In the genomic region with DNA sequence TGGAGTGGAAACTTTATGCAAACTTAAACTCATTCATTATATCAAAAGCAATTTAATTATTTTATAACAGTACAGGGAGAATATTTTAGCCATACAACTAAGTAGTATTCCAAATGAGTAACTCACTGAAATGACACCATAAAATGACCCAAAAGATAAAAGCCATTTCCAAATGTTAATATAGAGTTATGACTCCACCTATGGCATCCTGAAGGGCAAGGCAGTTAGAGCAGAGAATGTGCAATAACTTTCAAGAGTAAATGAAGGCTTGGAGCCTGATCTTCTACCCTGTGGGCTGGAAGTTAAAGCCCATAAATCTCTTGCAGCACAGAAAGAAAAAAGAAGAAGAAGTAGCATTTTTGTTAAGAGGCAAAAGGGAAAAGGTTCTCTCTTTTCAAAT, we compare ENCODE assay signal across 24 cellular contexts.
DNase-seq lines count a peak whose midpoint lies in the region; ATAC-seq, FAIRE-seq and TF ChIP-seq lines count a peak whose summit lies in the region.
"Had no signal": no experiment of that assay in that cellular context is flagged by ENCODE, and none has a peak within 500 bp of the region (broad histone marks: within the 10 kb centered on the region; RNA-seq: fewer than 3 reads in every experiment).

No MANE protein-coding gene starts in this region.

- H3K9me3 Mint-ChIP-seq in immature natural killer cell: peaks cover 0 to 23% (median 8%) of the 10 kb centered on the region in 6 donors

- H3K36me3 Mint-ChIP-seq in immature natural killer cell: no peaks in the 10 kb centered on the region
- H3K36me3 Mint-ChIP-seq: naive thymus-derived CD4-positive, alpha-beta T cell had no signal

- H3K79me2 ChIP-seq in DND-41 (ENCODE audit: insufficient read depth, low read length): no peaks in the 10 kb centered on the region
- H3K79me2 ChIP-seq: parathyroid adenoma had no signal

- H3K27ac ChIP-seq in DND-41 (ENCODE audit: low read length) (no peak overlapping the region), brain microvascular endothelial cell (no peak overlapping the region)
- H3K27ac ChIP-seq: esophagus squamous epithelium, heart right ventricle, parathyroid adenoma, sigmoid colon, tibial nerve had no signal

- no peaks in the 10 kb centered on the region for H3K36me3 ChIP-seq in DND-41 (ENCODE audit: insufficient read depth, low read length)
- no peaks in the 10 kb centered on the region for H3K36me3 ChIP-seq in brain microvascular endothelial cell (replicated peaks)
- H3K36me3 ChIP-seq: esophagus squamous epithelium, heart right ventricle, sigmoid colon, tibial nerve had no signal

- intact Hi-C loops in left colon (cut with DNase I, micrococcal nuclease): no loop called here

- no peaks in the 10 kb centered on the region for H3K4me1 Mint-ChIP-seq in immature natural killer cell

- H3K27me3 Mint-ChIP-seq in immature natural killer cell (ENCODE audit: low read depth in 3 of 3): no peaks in the 10 kb centered on the region
- H3K27me3 Mint-ChIP-seq: naive thymus-derived CD4-positive, alpha-beta T cell had no signal

- no peaks in the 10 kb centered on the region for H4K20me1 ChIP-seq in DND-41 (ENCODE audit: insufficient read depth, low read length)

- H2AFZ ChIP-seq in DND-41 (ENCODE audit: low read depth, low read length): no peak overlapping the region; the same call in 1 of the 2 replicates
- H2AFZ ChIP-seq: parathyroid adenoma had no signal

- no peaks in the 10 kb centered on the region for H3K4me1 ChIP-seq in DND-41 (ENCODE audit: insufficient read depth, low read length)
- H3K4me1 ChIP-seq: esophagus squamous epithelium, heart right ventricle, parathyroid adenoma, sigmoid colon, tibial nerve had no signal

- in situ Hi-C loops in brain microvascular endothelial cell (cut with HindIII; ENCODE audit: low pct_ligation_motif_present, low sequenced_read_pairs): no loop called here

- no peak overlapping the region for H3K27ac Mint-ChIP-seq in immature natural killer cell
- H3K27ac Mint-ChIP-seq: naive thymus-derived CD4-positive, alpha-beta T cell had no signal

- no peak overlapping the region for H3K9ac ChIP-seq in DND-41 (ENCODE audit: low read depth, low read length)
- H3K9ac ChIP-seq: parathyroid adenoma had no signal

- no peak overlapping the region for H3K4me3 Mint-ChIP-seq in immature natural killer cell
- H3K4me3 Mint-ChIP-seq: naive thymus-derived CD4-positive, alpha-beta T cell had no signal

- H3K4me2 ChIP-seq in DND-41 (ENCODE audit: insufficient read depth, low read length): no peak overlapping the region

- H3K27me3 ChIP-seq in DND-41 (ENCODE audit: insufficient read depth, low read length, poor library complexity) (no peaks in the 10 kb centered on the region), brain microvascular endothelial cell (replicated peaks) (no peaks in the 10 kb centered on the region)
- H3K27me3 ChIP-seq: esophagus squamous epithelium, heart right ventricle, sigmoid colon, tibial nerve had no signal

- no peak for DNase-seq in DND-41
- peak; percentile 89 to 96 for DNase-seq in NCI-H526 (lab: John Stamatoyannopoulos, UW)
- no peak for DNase-seq in brain microvascular endothelial cell
- DNase-seq in left colon: no peak
- DNase-seq in immature natural killer cell: no peak
- DNase-seq in GM19239 (ENCODE audit: insufficient read length, low spot score): no peak
- DNase-seq in activated naive CD4-positive, alpha-beta T cell treated with Interleukin-2 at 50 U/mL for 16 hours: no peak
- no peak for DNase-seq in COLO668 (lab: John Stamatoyannopoulos, UW; ENCODE audit: unreplicated experiment)
- DNase-seq: activated CD4-positive, alpha-beta T cell treated with anti-CD3 and anti-CD28 coated beads, Interleukin-2, amount 50 U/mL, for 1 hour; activated CD8-positive, alpha-beta memory T cell treated with anti-CD3 and anti-CD28 coated beads, Interleukin-2, amount 50 U/mL, for 48 hours; activated effector memory CD4-positive, alpha-beta T cell treated with Interleukin-2 at 50 U/mL for 16 hours; Caco-2; esophagus squamous epithelium; H7; heart right ventricle; naive thymus-derived CD4-positive, alpha-beta T cell; NCI-H2227 treated with DMSO at 0.1 percent for 48 hours; Right ventricle myocardium superior; sigmoid colon; stimulated activated naive CD8-positive, alpha-beta T cell treated with anti-CD3 and anti-CD28 coated beads, Interleukin-15, Interleukin-2, amounts not matched to agents 100 U/mL and 50 U/mL, for 24 hours; T-helper 1 cell had no signal

- ATAC-seq in DND-41 (ENCODE audit: insufficient read depth, low read depth) (no peak), left colon (peak; percentile 88)
- ATAC-seq: heart right ventricle; naive thymus-derived CD4-positive, alpha-beta T cell; stimulated activated naive CD8-positive, alpha-beta T cell treated with anti-CD3 and anti-CD28 coated beads, Interleukin-15, Interleukin-2, amounts not matched to agents 100 U/mL and 50 U/mL, for 24 hours had no signal

- no peaks in the 10 kb centered on the region for H3K9me3 ChIP-seq in DND-41 (ENCODE audit: insufficient read depth, low read length, severe bottlenecking)
- H3K9me3 ChIP-seq: Caco-2, esophagus squamous epithelium, sigmoid colon, tibial nerve had no signal

- no peak for FAIRE-seq in GM19239 (lab: Jason Lieb, UNC)
- FAIRE-seq: G401.6 had no signal

- no peak overlapping the region for H3K4me3 ChIP-seq in DND-41 (ENCODE audit: low read depth in 1 of 2, low read length in 2 of 2)
- H3K4me3 ChIP-seq in brain microvascular endothelial cell (ENCODE audit: low read depth, low read length): no peak overlapping the region
- H3K4me3 ChIP-seq: esophagus squamous epithelium, heart right ventricle, sigmoid colon, tibial nerve had no signal

- TF ChIP-seq CTCF in DND-41 (IDR thresholded peaks at IDR 0.05; ENCODE audit: borderline replicate concordance, extremely low read depth, low read length, poor library complexity, severe bottlenecking) (peak; percentile 8), brain microvascular endothelial cell (IDR thresholded peaks at IDR 0.05; ENCODE audit: low read depth, low read length, missing control alignments) (peak; percentile 6)

Comparison
In these comparisons a context has a peak if more than half of its experiments do, and no peak if none do; other contexts are left out.
1. DNase-seq: peak in NCI-H526 (2 of 2); none in DND-41 (single experiment), brain microvascular endothelial cell (single experiment), left colon (0 of 2), immature natural killer cell (0 of 3), GM19239 (single experiment), activated naive CD4-positive, alpha-beta T cell treated with Interleukin-2 at 50 U/mL for 16 hours (single experiment) and COLO668 (single experiment).